Comparison of ENCODE assay signal across 15 cellular contexts in genomic region chr12:1914116-1914911, GRCh38. TPM values are rescaled to one million over a fixed set of nuclear protein-coding genes. Genes with fewer than 3 reads are reported as not detected.
A peak's percentile ranks its signal among the peaks of the same experiment; 100 is the strongest.
DNase-seq lines count a peak whose midpoint lies in the region; ATAC-seq and TF ChIP-seq lines count a peak whose summit lies in the region.
"Had no signal": no experiment of that assay in that cellular context is flagged by ENCODE, and none has a peak within 500 bp of the region (broad histone marks: within the 10 kb centered on the region; RNA-seq: fewer than 3 reads in every experiment).

No MANE protein-coding gene starts in this region.

- peaks cover 13% of the 10 kb centered on the region for H3K27me3 Mint-ChIP-seq in osteocyte (ENCODE audit: unreplicated experiment)

- no peaks in the 10 kb centered on the region for H3K36me3 ChIP-seq in SK-N-SH (replicated peaks in 1 of 2; ENCODE audit: control insufficient read depth in 1 of 2, insufficient read depth in 2 of 2, low read length in 1 of 2)

- WGBS in SK-N-SH (ENCODE audit: low lambda C conversion rate), result 63% methylated on average over 16 of the region's 17 CpGs

- in situ Hi-C loops in GM13976 (cut with MboI; ENCODE audit: low sequenced_read_pairs, unreplicated experiment), result no loop called here

- no peak for ATAC-seq in SK-N-SH treated with all-trans-retinoic acid at 6 μM for 48 hours
- ATAC-seq in HG03378 (IDR thresholded peaks at IDR 0.05; ENCODE audit: unreplicated experiment), result no peak
- no peak for ATAC-seq in GM21360 (IDR thresholded peaks at IDR 0.05; ENCODE audit: unreplicated experiment)
- ATAC-seq in GM21529 (IDR thresholded peaks at IDR 0.05; ENCODE audit: unreplicated experiment), result no peak
- ATAC-seq: CD8-positive, alpha-beta T cell; psoas muscle had no signal

- CTCF ChIA-PET in SK-N-SH (lab: Yijun Ruan, JAX), result interaction anchor here (0.7 to 3.2 kb wide), 4 partner anchors 25 to 1214 kb away, joined by 3 to 11 read pairs (median 4); no protein-coding TSS in a partner anchor

- H3K36me3 Mint-ChIP-seq in osteocyte (ENCODE audit: unreplicated experiment), result no peaks in the 10 kb centered on the region
- H3K36me3 Mint-ChIP-seq: CD8-positive, alpha-beta T cell had no signal

- no peaks in the 10 kb centered on the region for H3K9me2 ChIP-seq in SK-N-SH

- H3K27ac Mint-ChIP-seq in osteocyte (ENCODE audit: unreplicated experiment), result no peak overlapping the region

- H3K27me3 ChIP-seq in SK-N-SH (ENCODE audit: insufficient read depth), result no peaks in the 10 kb centered on the region

- no peak for TF ChIP-seq EP300 in SK-N-SH (IDR thresholded peaks at IDR 0.05; ENCODE audit: borderline replicate concordance in 1 of 2, low read depth in 1 of 2, low read length in 1 of 2)

- H4K20me1 ChIP-seq in SK-N-SH (ENCODE audit: insufficient read depth), result no peaks in the 10 kb centered on the region

- H3K4me2 ChIP-seq in SK-N-SH, result no peak overlapping the region

- TF ChIP-seq CTCF in SK-N-SH (IDR thresholded peaks at IDR 0.05) (no peak), GM13976 (IDR thresholded peaks at IDR 0.05; ENCODE audit: borderline replicate concordance, control extremely low read depth, extremely low read depth, insufficient read depth, missing control alignments) (no peak), osteocyte (IDR thresholded peaks at IDR 0.05) (no peak)

- H3K4me1 ChIP-seq in SK-N-SH (ENCODE audit: control insufficient read depth in 1 of 2, insufficient read depth in 2 of 2, low read depth in 1 of 2, low read length in 1 of 2), result peaks cover 0 to 24% of the 10 kb centered on the region in 2 experiments; a peak in 1 of 4 replicates

- H3K27ac ChIP-seq in SK-N-SH (ENCODE audit: low read depth in 2 of 2, low read length in 1 of 2), result no peak overlapping the region
- H3K27ac ChIP-seq: 22Rv1, psoas muscle had no signal

- H3K4me3 Mint-ChIP-seq in osteocyte (ENCODE audit: unreplicated experiment), result no peak overlapping the region

- H3K4me3 ChIP-seq in SK-N-SH (ENCODE audit: low read depth in 2 of 2, low read length in 1 of 2), result no peak overlapping the region
- H3K4me3 ChIP-seq: K562, psoas muscle had no signal

- H3K79me2 ChIP-seq in SK-N-SH (ENCODE audit: insufficient read depth), result no peaks in the 10 kb centered on the region

- no peak overlapping the region for H2AFZ ChIP-seq in SK-N-SH (ENCODE audit: low read depth)

- no peak overlapping the region for H3K9ac ChIP-seq in SK-N-SH

- H3K4me1 Mint-ChIP-seq in osteocyte (ENCODE audit: unreplicated experiment), result peaks cover 3% of the 10 kb centered on the region

- H3K9me3 Mint-ChIP-seq in osteocyte (ENCODE audit: unreplicated experiment), result no peaks in the 10 kb centered on the region
- H3K9me3 Mint-ChIP-seq: CD8-positive, alpha-beta T cell had no signal

- POLR2A ChIA-PET in SK-N-SH (lab: Yijun Ruan, JAX), result no interaction called here

- H3K9me3 ChIP-seq in SK-N-SH, result no peaks in the 10 kb centered on the region
- H3K9me3 ChIP-seq: psoas muscle had no signal

- DNase-seq in SK-N-SH (peak; percentile 12), GM13976 (ENCODE audit: low spot score) (peak; percentile 23), ecto neural progenitor cell (ENCODE audit: low spot score) (peak; percentile 47), osteocyte (ENCODE audit: extremely low spot score, unreplicated experiment) (peak; percentile 74)
- DNase-seq: activated T-cell treated with anti-CD3 and anti-CD28 coated beads for 4 hours, NCI-H1105 treated with DMSO at 0.1 percent for 48 hours, NCI-H226, psoas muscle had no signal

- TF ChIP-seq RAD21 in SK-N-SH (IDR thresholded peaks at IDR 0.05; ENCODE audit: low read length), result no peak

- no peaks in the 10 kb centered on the region for H3F3A ChIP-seq in SK-N-SH (replicated peaks; ENCODE audit: insufficient read depth)

TF ChIP-seq in SK-N-SH, 30 proteins besides CTCF, POLR2A, EP300 and RAD21:
- TF ChIP-seq USF2 (IDR thresholded peaks at IDR 0.05; ENCODE audit: borderline replicate concordance, low read depth, low read length) (no peak), TCF12 (IDR thresholded peaks at IDR 0.05) (no peak), PBX3 (IDR thresholded peaks at IDR 0.05) (no peak)

TF ChIP-seq in SK-N-SH treated with all-trans-retinoic acid at 6 μM for 48 hours, 23 proteins besides CTCF, POLR2A, EP300 and RAD21:
- TF ChIP-seq SNAI2 (CRISPR knock-in tag; IDR thresholded peaks at IDR 0.05) (no peak), CREB5 (CRISPR knock-in tag; IDR thresholded peaks at IDR 0.05; ENCODE audit: low read depth) (no peak), POU6F1 (CRISPR knock-in tag; IDR thresholded peaks at IDR 0.05; ENCODE audit: borderline replicate concordance, low read depth) (no peak), ARNTL (CRISPR knock-in tag; IDR thresholded peaks at IDR 0.05; ENCODE audit: borderline replicate concordance, low read depth) (no peak), GLIS3 (CRISPR knock-in tag; IDR thresholded peaks at IDR 0.05) (no peak), PPARA (CRISPR knock-in tag; IDR thresholded peaks at IDR 0.05; ENCODE audit: borderline replicate concordance) (no peak), TOX (CRISPR knock-in tag; IDR thresholded peaks at IDR 0.05; ENCODE audit: borderline replicate concordance) (no peak), ZNF70 (CRISPR knock-in tag; IDR thresholded peaks at IDR 0.05) (no peak), ESRRG (CRISPR knock-in tag; IDR thresholded peaks at IDR 0.05) (no peak), ZFP30 (CRISPR knock-in tag; IDR thresholded peaks at IDR 0.05) (no peak), ZNF565 (CRISPR knock-in tag; conservative IDR thresholded peaks at IDR 0.05; ENCODE audit: low read depth) (no peak), RARB (CRISPR knock-in tag; IDR thresholded peaks at IDR 0.05) (no peak), CSRNP3 (CRISPR knock-in tag; IDR thresholded peaks at IDR 0.05) (no peak)
- TF ChIP-seq, protein P1, sequence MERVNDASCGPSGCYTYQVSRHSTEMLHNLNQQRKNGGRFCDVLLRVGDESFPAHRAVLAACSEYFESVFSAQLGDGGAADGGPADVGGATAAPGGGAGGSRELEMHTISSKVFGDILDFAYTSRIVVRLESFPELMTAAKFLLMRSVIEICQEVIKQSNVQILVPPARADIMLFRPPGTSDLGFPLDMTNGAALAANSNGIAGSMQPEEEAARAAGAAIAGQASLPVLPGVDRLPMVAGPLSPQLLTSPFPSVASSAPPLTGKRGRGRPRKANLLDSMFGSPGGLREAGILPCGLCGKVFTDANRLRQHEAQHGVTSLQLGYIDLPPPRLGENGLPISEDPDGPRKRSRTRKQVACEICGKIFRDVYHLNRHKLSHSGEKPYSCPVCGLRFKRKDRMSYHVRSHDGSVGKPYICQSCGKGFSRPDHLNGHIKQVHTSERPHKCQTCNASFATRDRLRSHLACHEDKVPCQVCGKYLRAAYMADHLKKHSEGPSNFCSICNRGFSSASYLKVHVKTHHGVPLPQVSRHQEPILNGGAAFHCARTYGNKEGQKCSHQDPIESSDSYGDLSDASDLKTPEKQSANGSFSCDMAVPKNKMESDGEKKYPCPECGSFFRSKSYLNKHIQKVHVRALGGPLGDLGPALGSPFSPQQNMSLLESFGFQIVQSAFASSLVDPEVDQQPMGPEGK (CRISPR knock-in tag; IDR thresholded peaks at IDR 0.05; ENCODE audit: borderline replicate concordance), result no peak

RNA-seq across cellular contexts. Expression of gene CACNA2D4, which starts 4.1 kb away (rescaled TPM):
- polyA plus RNA-seq in SK-N-SH (2012; rRNA removed), result 0.02 TPM in 1 of 2 replicates, not detected in the other
- polyA plus RNA-seq in SK-N-SH (2012; cell fraction: cytosol; rRNA removed), result not detected in 2 replicates
- polyA plus RNA-seq in SK-N-SH (2012; cell fraction: nucleus; rRNA removed), result 0.02 TPM in 1 of 2 replicates, not detected in the other
- not detected in 2 replicates for total RNA-seq in osteocyte

Comparison
In these comparisons a context has a peak if more than half of its experiments do, and no peak if none do; other contexts are left out.
1. DNase-seq: peak in every context shown above with its lines; median percentile 74 in osteocyte; 47 in ecto neural progenitor cell; 23 in GM13976; 12 in SK-N-SH.